13 cellular contexts compared by ENCODE assay signal in the genomic region with DNA sequence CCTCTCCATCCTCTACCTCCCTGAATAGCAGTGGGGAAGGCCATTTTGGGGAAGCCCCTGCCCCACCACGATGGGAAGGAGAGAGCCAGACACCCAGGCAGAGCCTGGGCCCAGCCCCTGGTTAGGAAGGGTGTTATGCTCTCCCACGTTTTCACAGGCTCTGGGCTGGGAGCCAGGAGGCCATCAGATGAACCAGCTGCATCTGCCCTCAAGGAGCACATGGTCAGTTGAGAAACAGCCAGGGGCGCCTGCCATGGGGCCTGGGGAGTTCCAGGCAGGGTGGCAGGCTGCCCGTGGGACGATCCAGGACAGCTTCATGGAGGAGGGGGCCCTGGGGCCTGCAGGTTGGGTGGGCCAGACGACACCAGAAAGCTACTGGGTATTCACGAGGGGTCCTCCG. TPM values are rescaled to one million over a fixed set of nuclear protein-coding genes. Genes with fewer than 3 reads are reported as not detected.
DNase-seq lines count a peak whose midpoint lies in the region; ATAC-seq and TF ChIP-seq lines count a peak whose summit lies in the region.
"Had no signal": no experiment of that assay in that cellular context is flagged by ENCODE, and none has a peak within 500 bp of the region (broad histone marks: within the 10 kb centered on the region; RNA-seq: fewer than 3 reads in every experiment).

No MANE protein-coding gene starts in this region.

- no peak overlapping the region for H2AFZ ChIP-seq in neuronal stem cell (ENCODE audit: low read length)

- H3K4me2 ChIP-seq in neuronal stem cell (ENCODE audit: insufficient read depth, low read length, poor library complexity, severe bottlenecking): no peak overlapping the region

- no peak overlapping the region for H4K91ac ChIP-seq in neuronal stem cell (ENCODE audit: low read depth, low read length, poor library complexity)

- WGBS in neuronal stem cell (ENCODE audit: extremely low coverage in 2 of 2, insufficient read length in 2 of 2, insufficient replicate concordance in 1 of 2), 2 donors: no CpG with 5 or more reads among the region's 8 CpGs

- peak overlapping the region; percentile 11 for H3K23ac ChIP-seq in neuronal stem cell (ENCODE audit: low read depth, low read length, poor library complexity)

- in situ Hi-C loops in ACHN (cut with HindIII; ENCODE audit: low pct_ligation_motif_present, low pct_unique_long_range_greater_than_20kb, low sequenced_read_pairs): no loop called here

- peaks cover 4% of the 10 kb centered on the region for H3K27me3 Mint-ChIP-seq in activated T-helper 17 cell treated with anti-CD3 and anti-CD28 coated beads, Interleukin-2, amount 50 U/mL, for 72 hours
- H3K27me3 Mint-ChIP-seq: CD4-positive, alpha-beta T cell had no signal

- H3K27me3 ChIP-seq in neuronal stem cell (ENCODE audit: control insufficient read depth in 3 of 3, insufficient read depth in 3 of 3, low read depth in 1 of 3, low read length in 3 of 3): peaks cover 0 to 52% (median 0%) of the 10 kb centered on the region in 3 experiments
- H3K27me3 ChIP-seq: breast epithelium had no signal

- H3K36me3 Mint-ChIP-seq in activated T-helper 17 cell treated with anti-CD3 and anti-CD28 coated beads, Interleukin-2, amount 50 U/mL, for 72 hours (ENCODE audit: low read depth): no peaks in the 10 kb centered on the region

- no peak overlapping the region for H3K27ac ChIP-seq in neuronal stem cell (replicated peaks; ENCODE audit: low read length)
- H3K27ac ChIP-seq: breast epithelium had no signal

- H2AK5ac ChIP-seq in neuronal stem cell (ENCODE audit: low read depth, low read length): peak overlapping the region; percentile 35

- no peak overlapping the region for H3K4ac ChIP-seq in neuronal stem cell (ENCODE audit: low read length)

- ATAC-seq in activated T-helper 17 cell treated with anti-CD3 and anti-CD28 coated beads, Interleukin-2, amount 50 U/mL, for 72 hours (replicated peaks): no peak
- ATAC-seq: esophagus mucosa had no signal

- H3K4me3 ChIP-seq in fibroblast of pulmonary artery (replicated peaks; ENCODE audit: low read depth, low read length) (no peak overlapping the region), neuronal stem cell (ENCODE audit: low read length in 2 of 2) (no peak overlapping the region)
- H3K4me3 ChIP-seq: breast epithelium had no signal

- H3K9ac ChIP-seq in neuronal stem cell (ENCODE audit: low read depth, low read length, poor library complexity): no peak overlapping the region

- peaks cover 5% of the 10 kb centered on the region for H3K4me1 Mint-ChIP-seq in activated T-helper 17 cell treated with anti-CD3 and anti-CD28 coated beads, Interleukin-2, amount 50 U/mL, for 72 hours

- no peak overlapping the region for H3K14ac ChIP-seq in neuronal stem cell (ENCODE audit: low read length)

- H3K18ac ChIP-seq in neuronal stem cell (ENCODE audit: low read length): peak overlapping the region; percentile 49

- no peak overlapping the region for H4K8ac ChIP-seq in neuronal stem cell (ENCODE audit: low read depth, low read length)

- H3K79me1 ChIP-seq in neuronal stem cell (ENCODE audit: low read depth, low read length): no peaks in the 10 kb centered on the region

- H3K27ac Mint-ChIP-seq in activated T-helper 17 cell treated with anti-CD3 and anti-CD28 coated beads, Interleukin-2, amount 50 U/mL, for 72 hours: no peak overlapping the region
- H3K27ac Mint-ChIP-seq: CD4-positive, alpha-beta T cell had no signal

- H2BK15ac ChIP-seq in neuronal stem cell (ENCODE audit: low read length): peak overlapping the region; percentile 38

- H2BK12ac ChIP-seq in neuronal stem cell (ENCODE audit: low read length): no peak overlapping the region

- H2BK120ac ChIP-seq in neuronal stem cell (ENCODE audit: low read depth, low read length): no peak overlapping the region

- DNase-seq in DMS 273 treated with DMSO at 0.1 percent for 48 hours (lab: John Stamatoyannopoulos, UW) (peak; percentile 63), NCI-H226 (peak; percentile 33), fibroblast of pulmonary artery (ENCODE audit: low read depth) (peak; percentile 72), neuronal stem cell (ENCODE audit: low spot score) (no peak), cortex of kidney (lab: John Stamatoyannopoulos, UW) (no peak), ACHN (no peak)
- DNase-seq: activated CD4-positive, alpha-beta T cell treated with anti-CD3 and anti-CD28 coated beads for 4 hours; KG1; retina had no signal

- no peak overlapping the region for H2BK5ac ChIP-seq in neuronal stem cell (ENCODE audit: low read length)

- H3K4me1 ChIP-seq in neuronal stem cell (ENCODE audit: control insufficient read depth in 2 of 2, insufficient read depth in 1 of 2, low read depth in 1 of 2, low read length in 2 of 2): peaks cover 10 to 17% of the 10 kb centered on the region in 2 donors
- H3K4me1 ChIP-seq: breast epithelium had no signal

- no peak overlapping the region for H3K4me3 Mint-ChIP-seq in activated T-helper 17 cell treated with anti-CD3 and anti-CD28 coated beads, Interleukin-2, amount 50 U/mL, for 72 hours
- H3K4me3 Mint-ChIP-seq: CD4-positive, alpha-beta T cell had no signal

- no peak for TF ChIP-seq CTCF in fibroblast of pulmonary artery (IDR thresholded peaks at IDR 0.05; ENCODE audit: low read length, missing control alignments)

- H3K9me3 Mint-ChIP-seq in activated T-helper 17 cell treated with anti-CD3 and anti-CD28 coated beads, Interleukin-2, amount 50 U/mL, for 72 hours: no peaks in the 10 kb centered on the region
- H3K9me3 Mint-ChIP-seq: CD4-positive, alpha-beta T cell had no signal

- H3K9me3 ChIP-seq in neuronal stem cell (replicated peaks in 1 of 2; ENCODE audit: control insufficient read depth in 2 of 2, insufficient read depth in 1 of 2, low read depth in 1 of 2, low read length in 2 of 2): no peaks in the 10 kb centered on the region
- H3K9me3 ChIP-seq: breast epithelium had no signal

- H3K36me3 ChIP-seq in neuronal stem cell (replicated peaks in 1 of 2; ENCODE audit: control insufficient read depth in 2 of 2, insufficient read depth in 2 of 2, low read length in 2 of 2): no peaks in the 10 kb centered on the region
- H3K36me3 ChIP-seq: breast epithelium had no signal

RNA-seq across cellular contexts. Expression of a gene that starts 47.5 kb away (rescaled TPM):
- 0.79 TPM for polyA plus RNA-seq in neuronal stem cell (2013, experiment 1 of 2)
- polyA plus RNA-seq in neuronal stem cell (2013, experiment 2 of 2): 0.65 TPM
- 1 to 10 TPM; 1.0 to 1.7 TPM for total RNA-seq in activated T-helper 17 cell treated with anti-CD3 and anti-CD28 coated beads, Interleukin-2, amount 50 U/mL, for 72 hours
- total RNA-seq: CD4-positive, alpha-beta T cell had no signal

Comparison
In these comparisons a context has a peak if more than half of its experiments do, and no peak if none do; other contexts are left out.
1. DNase-seq: peak in DMS 273 treated with DMSO at 0.1 percent for 48 hours (single experiment), NCI-H226 (single experiment) and fibroblast of pulmonary artery (single experiment); none in neuronal stem cell (single experiment), cortex of kidney (single experiment) and ACHN (single experiment).